In the genomic region with DNA sequence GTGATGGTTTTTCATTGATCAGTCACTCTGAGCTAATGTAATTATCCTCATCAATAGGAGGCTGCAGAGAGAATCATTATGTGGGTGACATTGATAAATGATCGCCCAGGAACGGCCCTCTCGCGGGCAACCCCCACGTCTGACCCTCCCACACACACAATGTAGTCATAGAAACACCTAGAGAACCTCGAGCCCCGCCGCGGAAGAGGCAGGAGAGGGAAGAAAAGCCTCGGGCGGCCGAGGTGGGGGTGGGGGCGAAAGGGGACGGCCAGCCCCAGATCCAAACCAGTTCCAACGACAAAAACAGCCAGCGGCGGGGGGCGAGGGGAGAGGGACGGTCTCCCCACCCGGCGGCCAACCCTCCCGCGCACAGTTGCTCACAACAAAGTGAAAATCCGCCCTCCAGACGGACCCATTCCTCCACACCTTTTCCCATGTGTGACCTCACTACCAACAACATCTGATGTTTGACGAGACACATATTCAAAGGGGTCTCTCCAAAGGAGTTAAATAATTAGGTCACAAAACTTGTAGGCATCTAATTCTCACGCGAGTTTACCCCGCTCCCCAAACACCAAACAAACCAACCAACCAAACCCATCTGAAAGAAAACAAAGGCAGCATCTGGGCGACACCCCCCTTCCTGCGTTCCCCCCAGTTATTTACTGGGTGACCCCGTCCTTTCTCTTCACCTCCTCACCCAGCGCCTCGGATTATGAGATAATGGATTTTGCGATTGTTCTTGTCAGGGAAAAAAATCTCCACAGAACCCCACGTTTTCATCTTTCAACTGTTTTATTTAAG, we compare ENCODE assay signal across 13 cellular contexts.
A peak's percentile ranks its signal among the peaks of the same experiment; 100 is the strongest.
DNase-seq lines count a peak whose midpoint lies in the region; ATAC-seq and TF ChIP-seq lines count a peak whose summit lies in the region.
"Had no signal": no experiment of that assay in that cellular context is flagged by ENCODE, and none has a peak within 500 bp of the region (broad histone marks: within the 10 kb centered on the region; RNA-seq: fewer than 3 reads in every experiment).

No MANE protein-coding gene starts in this region.

- H3K4me3 ChIP-seq in ACC112 (ENCODE audit: low read depth, low read length) (peak overlapping the region; percentile 59), MM.1S (ENCODE audit: low read length) (no peak overlapping the region), esophagus muscularis mucosa (peak overlapping the region; percentile 53 to 63 (median 56))

- peaks cover 5% of the 10 kb centered on the region for H3K4me1 ChIP-seq in ACC112 (ENCODE audit: control insufficient read depth, insufficient read depth, low read length, unreplicated experiment)
- H3K4me1 ChIP-seq in MM.1S (ENCODE audit: low read length): no peaks in the 10 kb centered on the region
- H3K4me1 ChIP-seq in esophagus muscularis mucosa: peaks cover 7 to 58% (median 53%) of the 10 kb centered on the region in 4 donors

- 0 out of 2 replicates have a peak overlapping the region, but pooled peaks have one; percentile 6 for H3K4me2 ChIP-seq in MM.1S (ENCODE audit: low read depth, low read length)

- H3K4me3 Mint-ChIP-seq in naive thymus-derived CD8-positive, alpha-beta T cell: peak overlapping the region in 8 of 10 donors; percentile 28 to 63 (median 40)
- H3K4me3 Mint-ChIP-seq: activated B cell treated with CpG ODN at 0.5 μM for 24 hours; central memory CD8-positive, alpha-beta T cell had no signal

- H3K27me3 Mint-ChIP-seq in naive thymus-derived CD8-positive, alpha-beta T cell: peaks cover 61 to 96% (median 74%) of the 10 kb centered on the region in 5 donors

- TF ChIP-seq CTCF in MM.1S (IDR thresholded peaks at IDR 0.05; ENCODE audit: low read length): no peak
- TF ChIP-seq CTCF in esophagus muscularis mucosa (IDR thresholded peaks at IDR 0.05): no peak
- no peak for TF ChIP-seq CTCF in omental fat pad (IDR thresholded peaks at IDR 0.05)

- DNase-seq in MM.1S (no peak), esophagus muscularis mucosa (ENCODE audit: extremely low spot score) (no peak), KG1 (lab: John Stamatoyannopoulos, UW) (no peak), omental fat pad (ENCODE audit: low spot score) (no peak)
- DNase-seq in naive thymus-derived CD8-positive, alpha-beta T cell: no peak
- DNase-seq in stimulated activated CD4-positive, alpha-beta T cell treated with anti-CD3 and anti-CD28 coated beads, Interleukin-1b, Interleukin-23, amount 100 ng/mL, for 48 hours: no peak
- DNase-seq: activated B cell treated with CpG ODN at 0.5 μM for 24 hours, naive B cell, NCI-H446 treated with DMSO at 0.1 percent for 48 hours had no signal

- peaks cover 11% of the 10 kb centered on the region for H3K36me3 ChIP-seq in ACC112 (ENCODE audit: insufficient read depth, low read length)
- H3K36me3 ChIP-seq in MM.1S (replicated peaks; ENCODE audit: insufficient read depth, low read length): no peaks in the 10 kb centered on the region
- H3K36me3 ChIP-seq in esophagus muscularis mucosa: peaks cover 0 to 8% (median 0%) of the 10 kb centered on the region in 4 donors

- no peak overlapping the region for H3K9ac ChIP-seq in MM.1S (ENCODE audit: low read length)

- POLR2A ChIA-PET in naive thymus-derived CD8-positive, alpha-beta T cell (lab: Charles Lee): no interaction called here

- no peaks in the 10 kb centered on the region for H3F3A ChIP-seq in MM.1S (ENCODE audit: insufficient read depth, low read length)

- 12% methylated on average over 36 of the region's 36 CpGs for WGBS in esophagus muscularis mucosa

- no peak for TF ChIP-seq EP300 in esophagus muscularis mucosa (IDR thresholded peaks at IDR 0.05)

- peaks cover 4 to 20% (median 16%) of the 10 kb centered on the region in 4 donors for H3K4me1 Mint-ChIP-seq in naive thymus-derived CD8-positive, alpha-beta T cell

- peaks cover 4 to 24% (median 7%) of the 10 kb centered on the region in 3 donors for H3K36me3 Mint-ChIP-seq in naive thymus-derived CD8-positive, alpha-beta T cell

- H3K9me2 ChIP-seq in MM.1S (replicated peaks; ENCODE audit: insufficient read depth, low read length): no peaks in the 10 kb centered on the region

- TF ChIP-seq POLR2A in esophagus muscularis mucosa (IDR thresholded peaks at IDR 0.05; ENCODE audit: low read depth): no peak

- H3K9me3 ChIP-seq in MM.1S (replicated peaks; ENCODE audit: insufficient read depth, low read length) (no peaks in the 10 kb centered on the region), esophagus muscularis mucosa (no peaks in the 10 kb centered on the region)

- H4K20me1 ChIP-seq in MM.1S (ENCODE audit: insufficient read depth, low read length): no peaks in the 10 kb centered on the region

- intact Hi-C loops in esophagus muscularis mucosa (cut with DNase I): no loop called here

- H3K27me3 ChIP-seq in ACC112 (ENCODE audit: insufficient read depth, low read length) (peaks cover 24% of the 10 kb centered on the region), MM.1S (replicated peaks; ENCODE audit: insufficient read depth, low read length) (peaks cover 8% of the 10 kb centered on the region; the same call in 1 of the 2 replicates), esophagus muscularis mucosa (peaks cover 0 to 14% (median 4%) of the 10 kb centered on the region in 4 donors)

- peaks cover 0 to 38% (median 10%) of the 10 kb centered on the region in 9 donors for H3K9me3 Mint-ChIP-seq in naive thymus-derived CD8-positive, alpha-beta T cell
- H3K9me3 Mint-ChIP-seq: activated B cell treated with CpG ODN at 0.5 μM for 24 hours; central memory CD8-positive, alpha-beta T cell had no signal

- H3K27ac ChIP-seq in ACC112 (ENCODE audit: low read depth, low read length) (no peak overlapping the region), MM.1S (ENCODE audit: low read length) (no peak overlapping the region), esophagus muscularis mucosa (replicated peaks in 1 of 4) (peak overlapping the region; percentile 61 to 78 (median 72))
- H3K27ac ChIP-seq: C4-2B had no signal

- no peak for ATAC-seq in naive thymus-derived CD8-positive, alpha-beta T cell
- ATAC-seq in esophagus mucosa (no peak), omental fat pad (ENCODE audit: low FRiP score) (no peak)

- H3K79me2 ChIP-seq in ACC112 (ENCODE audit: control insufficient read depth, insufficient read depth, low read length, unreplicated experiment) (no peaks in the 10 kb centered on the region), MM.1S (ENCODE audit: low read length) (no peaks in the 10 kb centered on the region)

- H3K27ac Mint-ChIP-seq in naive thymus-derived CD8-positive, alpha-beta T cell: no peak overlapping the region
- H3K27ac Mint-ChIP-seq: activated B cell treated with CpG ODN at 0.5 μM for 24 hours had no signal

- H2AFZ ChIP-seq in ACC112 (ENCODE audit: low read length, unreplicated experiment) (no peak overlapping the region), MM.1S (ENCODE audit: low read length) (no peak overlapping the region)

Comparison
In these comparisons a context has a peak if more than half of its experiments do, and no peak if none do; other contexts are left out.
1. H3K27ac ChIP-seq: peak in esophagus muscularis mucosa (4 of 4); none in ACC112 (single experiment) and MM.1S (single experiment).